In the genomic region with DNA sequence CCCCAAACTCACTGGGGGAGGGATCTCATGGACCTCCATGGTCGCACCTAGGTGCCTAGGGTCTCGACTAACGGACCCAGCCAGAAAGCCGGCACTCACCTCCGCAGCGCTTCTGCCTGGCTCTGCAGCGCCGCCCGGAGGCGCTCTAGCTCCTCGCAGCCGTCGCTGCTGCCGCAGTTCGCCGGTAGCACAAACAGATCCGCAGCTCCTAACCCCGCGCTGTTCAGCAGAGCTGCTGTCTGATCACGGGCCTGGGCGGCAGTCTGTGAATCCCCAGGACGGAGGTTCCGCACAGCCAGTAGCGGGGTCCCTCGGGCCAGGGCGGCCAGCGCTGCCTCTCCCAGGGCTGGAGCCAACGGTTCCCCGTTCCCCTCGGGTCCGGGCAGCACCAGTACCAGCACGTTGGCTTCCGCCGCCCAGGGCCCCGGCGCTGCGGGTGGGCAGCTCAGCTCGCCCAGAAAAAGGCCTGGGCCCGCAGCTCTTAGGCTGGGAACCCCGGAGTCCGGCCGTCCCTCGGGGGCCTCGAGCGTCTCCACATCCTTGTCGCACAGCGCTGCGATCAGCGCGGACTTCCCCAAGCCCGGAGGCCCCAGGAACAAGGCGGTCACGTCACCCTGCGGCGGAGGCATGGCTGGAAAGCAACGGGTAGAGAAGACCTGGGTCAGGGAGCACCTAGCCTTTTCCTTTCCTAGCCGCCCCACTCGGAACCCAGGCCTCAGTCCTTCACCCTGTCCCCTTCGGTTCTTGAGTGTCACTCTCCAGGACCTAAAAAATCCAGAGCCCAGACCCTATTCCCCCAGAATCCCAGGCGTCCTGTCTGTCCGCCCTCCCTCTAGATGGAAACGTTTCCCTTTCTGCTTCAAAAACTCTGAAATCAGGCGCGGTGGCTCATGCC, we compare ENCODE assay signal across 8 cellular contexts. TPM values are rescaled to one million over a fixed set of nuclear protein-coding genes. Genes with fewer than 3 reads are reported as not detected.
A peak's percentile ranks its signal among the peaks of the same experiment; 100 is the strongest.
DNase-seq lines count a peak whose midpoint lies in the region; ATAC-seq, FAIRE-seq and TF ChIP-seq lines count a peak whose summit lies in the region.

No MANE protein-coding gene starts in this region.

- no peak for TF ChIP-seq POLR2A in H54 (IDR thresholded peaks at IDR 0.05; ENCODE audit: low read depth, low read length)

- H3K27me3 Mint-ChIP-seq in activated CD4-positive, alpha-beta memory T cell treated with anti-CD3 and anti-CD28 coated beads, Interleukin-2, amount 10 ng/mL, durations not matched to agents 7 days and 5 days, result no peaks in the 10 kb centered on the region
- H3K27me3 Mint-ChIP-seq in mesothelial cell of epicardium (ENCODE audit: low read depth), result no peaks in the 10 kb centered on the region

- peaks cover 55% of the 10 kb centered on the region; the same call in 1 of the 2 replicates for H4K20me1 ChIP-seq in BLaER1

- H3K4me1 ChIP-seq in BLaER1, result peaks cover 46% of the 10 kb centered on the region
- H3K4me1 ChIP-seq in effector memory CD4-positive, alpha-beta T cell (ENCODE audit: control insufficient read depth, insufficient read depth, low read length, poor library complexity, severe bottlenecking), result peaks cover 23% of the 10 kb centered on the region

- CTCF ChIA-PET in activated CD4-positive, alpha-beta memory T cell treated with anti-CD3 and anti-CD28 coated beads, Interleukin-2, amount 10 ng/mL, durations not matched to agents 7 days and 5 days (lab: Charles Lee), result interaction anchor here (0.6 to 6.2 kb wide), 36 partner anchors 8 to 458 kb away, joined by 3 to 208 read pairs (median 5); a partner anchor contains a TSS

- peak overlapping the region; percentile 82 for H3K4me3 ChIP-seq in BLaER1
- peak overlapping the region; percentile 79 for H3K4me3 ChIP-seq in effector memory CD4-positive, alpha-beta T cell (ENCODE audit: insufficient read depth, low read depth, low read length, poor library complexity, severe bottlenecking)

- peaks cover 59% of the 10 kb centered on the region for H3K36me3 ChIP-seq in BLaER1
- H3K36me3 ChIP-seq in effector memory CD4-positive, alpha-beta T cell (ENCODE audit: control insufficient read depth, insufficient read depth, low read length), result peaks cover 31% of the 10 kb centered on the region

- H3K9ac ChIP-seq in BLaER1, result peak overlapping the region; percentile 91

- no peak for FAIRE-seq in H54 (lab: Jason Lieb, UNC)

- H3K9me3 ChIP-seq in BLaER1, result no peaks in the 10 kb centered on the region
- no peaks in the 10 kb centered on the region for H3K9me3 ChIP-seq in effector memory CD4-positive, alpha-beta T cell (ENCODE audit: control insufficient read depth, low read length)

- TF ChIP-seq CTCF in mesothelial cell of epicardium (IDR thresholded peaks at IDR 0.05; ENCODE audit: unreplicated experiment), result peak; percentile 78

- peak overlapping the region; percentile 98 for H3K4me2 ChIP-seq in BLaER1

- H3K27ac ChIP-seq in BLaER1, result peak overlapping the region; percentile 94
- H3K27ac ChIP-seq in effector memory CD4-positive, alpha-beta T cell (ENCODE audit: insufficient read depth, low read length, poor library complexity, severe bottlenecking), result peak overlapping the region; percentile 97

- DNase-seq in H54 (ENCODE audit: insufficient read length, low spot score) (peak; percentile 71), NCI-H774 (lab: John Stamatoyannopoulos, UW) (peak; percentile 54), mesothelial cell of epicardium (ENCODE audit: low spot score in 2 of 2, unreplicated experiment in 2 of 2) (peak; percentile 44 to 72)
- peak; percentile 81 for DNase-seq in activated CD4-positive, alpha-beta memory T cell treated with anti-CD3 and anti-CD28 coated beads, Interleukin-2, amount 10 ng/mL, durations not matched to agents 7 days and 5 days
- peak; percentile 54 to 67 (median 63) for DNase-seq in effector memory CD4-positive, alpha-beta T cell
- DNase-seq in stimulated activated CD8-positive, alpha-beta memory T cell treated with anti-CD3 and anti-CD28 coated beads, Interleukin-2, amount 100 ng/mL, for 1 hour (ENCODE audit: low read depth in 2 of 2), result peak; percentile 37 to 47

- H3K27ac Mint-ChIP-seq in activated CD4-positive, alpha-beta memory T cell treated with anti-CD3 and anti-CD28 coated beads, Interleukin-2, amount 10 ng/mL, durations not matched to agents 7 days and 5 days, result peak overlapping the region; percentile 92
- H3K27ac Mint-ChIP-seq in mesothelial cell of epicardium, result peak overlapping the region; percentile 100

- peak overlapping the region; percentile 97 for H3K4me3 Mint-ChIP-seq in activated CD4-positive, alpha-beta memory T cell treated with anti-CD3 and anti-CD28 coated beads, Interleukin-2, amount 10 ng/mL, durations not matched to agents 7 days and 5 days
- peak overlapping the region; percentile 98 for H3K4me3 Mint-ChIP-seq in mesothelial cell of epicardium

- no peak for ATAC-seq in HG03469 (IDR thresholded peaks at IDR 0.05; ENCODE audit: unreplicated experiment)

- peaks cover 45% of the 10 kb centered on the region for H3K4me1 Mint-ChIP-seq in activated CD4-positive, alpha-beta memory T cell treated with anti-CD3 and anti-CD28 coated beads, Interleukin-2, amount 10 ng/mL, durations not matched to agents 7 days and 5 days
- peaks cover 29% of the 10 kb centered on the region for H3K4me1 Mint-ChIP-seq in mesothelial cell of epicardium

- POLR2A ChIA-PET in activated CD4-positive, alpha-beta memory T cell treated with anti-CD3 and anti-CD28 coated beads, Interleukin-2, amount 10 ng/mL, durations not matched to agents 7 days and 5 days (lab: Charles Lee), result interaction anchor here (0.7 to 5.1 kb wide), 20 partner anchors 12 to 215 kb away, joined by 3 to 57 read pairs (median 6); a partner anchor contains a TSS

- H3K36me3 Mint-ChIP-seq in activated CD4-positive, alpha-beta memory T cell treated with anti-CD3 and anti-CD28 coated beads, Interleukin-2, amount 10 ng/mL, durations not matched to agents 7 days and 5 days (ENCODE audit: low read depth), result peaks cover 33% of the 10 kb centered on the region
- H3K36me3 Mint-ChIP-seq in mesothelial cell of epicardium, result peaks cover 15% of the 10 kb centered on the region

- H3K9me3 Mint-ChIP-seq in activated CD4-positive, alpha-beta memory T cell treated with anti-CD3 and anti-CD28 coated beads, Interleukin-2, amount 10 ng/mL, durations not matched to agents 7 days and 5 days, result no peaks in the 10 kb centered on the region
- H3K9me3 Mint-ChIP-seq in mesothelial cell of epicardium, result no peaks in the 10 kb centered on the region

- H3K27me3 ChIP-seq in BLaER1, result no peaks in the 10 kb centered on the region
- no peaks in the 10 kb centered on the region for H3K27me3 ChIP-seq in effector memory CD4-positive, alpha-beta T cell (replicated peaks; ENCODE audit: control insufficient read depth, insufficient read depth, low read length, poor library complexity, severe bottlenecking)

RNA-seq across cellular contexts. Expression of a gene that starts 1.0 kb away (rescaled TPM):
- total RNA-seq in activated CD4-positive, alpha-beta memory T cell treated with anti-CD3 and anti-CD28 coated beads, Interleukin-2, amount 10 ng/mL, durations not matched to agents 7 days and 5 days, result 10 to 100 TPM; 15.3 to 16.5 TPM
- total RNA-seq in mesothelial cell of epicardium, result 41.1 to 42.2 TPM (median 41.4 TPM) in 3 replicates

RNA-seq across cellular contexts. Expression of a gene that starts 1.4 kb away (rescaled TPM):
- total RNA-seq in activated CD4-positive, alpha-beta memory T cell treated with anti-CD3 and anti-CD28 coated beads, Interleukin-2, amount 10 ng/mL, durations not matched to agents 7 days and 5 days, result 10 to 100 TPM; 13.2 to 13.5 TPM
- 11.4 to 12.6 TPM (median 12.6 TPM) in 3 replicates for total RNA-seq in mesothelial cell of epicardium

RNA-seq across cellular contexts. Expression of a gene that starts 16.9 kb away (rescaled TPM):
- under 1 TPM; 0.28 to 0.45 TPM for total RNA-seq in activated CD4-positive, alpha-beta memory T cell treated with anti-CD3 and anti-CD28 coated beads, Interleukin-2, amount 10 ng/mL, durations not matched to agents 7 days and 5 days
- total RNA-seq in mesothelial cell of epicardium, result 0.36 to 0.63 TPM (median 0.58 TPM) in 3 replicates

RNA-seq across cellular contexts. Expression of a gene that starts 19.4 kb away (rescaled TPM):
- total RNA-seq in activated CD4-positive, alpha-beta memory T cell treated with anti-CD3 and anti-CD28 coated beads, Interleukin-2, amount 10 ng/mL, durations not matched to agents 7 days and 5 days, result 1 to 10 TPM; 3.7 to 4.4 TPM
- total RNA-seq in mesothelial cell of epicardium, result 12.6 to 14.5 TPM (median 13.8 TPM) in 3 replicates

RNA-seq across cellular contexts. Expression of a gene that starts 19.6 kb away (rescaled TPM):
- total RNA-seq in activated CD4-positive, alpha-beta memory T cell treated with anti-CD3 and anti-CD28 coated beads, Interleukin-2, amount 10 ng/mL, durations not matched to agents 7 days and 5 days, result 10 to 100 TPM; 42.5 to 46.1 TPM
- 52.3 to 58.5 TPM (median 56.1 TPM) in 3 replicates for total RNA-seq in mesothelial cell of epicardium
